In the genomic region with DNA sequence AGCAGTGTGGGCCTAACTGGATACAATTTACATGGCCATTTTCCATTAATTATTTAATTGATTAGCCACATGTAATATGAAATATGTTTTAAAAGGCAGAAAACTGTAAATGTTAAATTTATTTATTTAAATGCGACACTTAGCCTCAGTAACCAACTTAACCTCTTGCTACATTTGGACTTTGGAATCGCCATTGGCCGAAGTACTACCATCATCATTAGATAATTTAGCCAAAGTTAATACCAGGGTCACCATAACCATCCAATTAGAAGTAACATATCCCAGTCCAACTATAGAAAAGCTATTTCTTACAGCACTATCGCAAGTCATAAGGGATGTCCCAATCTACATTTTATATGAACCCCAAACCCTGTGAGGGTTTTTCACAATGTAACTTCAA, we compare ENCODE assay signal across 29 cellular contexts.
"Had no signal": no experiment of that assay in that cellular context is flagged by ENCODE, and none has a peak within 500 bp of the region (broad histone marks: within the 10 kb centered on the region; RNA-seq: fewer than 3 reads in every experiment).

No MANE protein-coding gene starts in this region.

- H3K27ac Mint-ChIP-seq: dendritic cell treated with granulocyte-macrophage colony-stimulating factor and Interleukin-4, amounts not matched to agents 40 ng/mL and 50 ng/mL, for 4 days; effector memory CD8-positive, alpha-beta T cell; endodermal cell had no signal

- H3K27me3 ChIP-seq: colonic mucosa, dorsolateral prefrontal cortex, esophagus muscularis mucosa, esophagus squamous epithelium, foreskin keratinocyte, gastrocnemius medialis, gastroesophageal sphincter, heart left ventricle, heart right ventricle had no signal

- H3K9me3 ChIP-seq: colonic mucosa, esophagus muscularis mucosa, esophagus squamous epithelium, gastrocnemius medialis had no signal

- H3K4me3 ChIP-seq: colonic mucosa, coronary artery, dorsolateral prefrontal cortex, esophagus muscularis mucosa, esophagus squamous epithelium, gastrocnemius medialis, gastroesophageal sphincter, heart left ventricle, heart right ventricle had no signal

- H3K4me1 ChIP-seq: colonic mucosa, esophagus muscularis mucosa, esophagus squamous epithelium, foreskin keratinocyte, gastrocnemius medialis, gastroesophageal sphincter, heart left ventricle, heart right ventricle had no signal

- FAIRE-seq: colon, endometrium, endothelial cell of umbilical vein, frontal cortex had no signal

- H3K4me3 Mint-ChIP-seq: dendritic cell treated with granulocyte-macrophage colony-stimulating factor and Interleukin-4, amounts not matched to agents 40 ng/mL and 50 ng/mL, for 4 days; effector memory CD8-positive, alpha-beta T cell; endodermal cell had no signal

- DNase-seq: colonic mucosa; cortex of kidney; dermis blood vessel endothelial cell; dorsolateral prefrontal cortex; effector CD4-positive, alpha-beta T cell; effector CD8-positive, alpha-beta T cell; effector memory CD4-positive, alpha-beta T cell; effector memory CD8-positive, alpha-beta T cell; endodermal cell; erythroblast; esophagus squamous epithelium; foreskin fibroblast; foreskin keratinocyte; foreskin melanocyte; gastrocnemius medialis; glutamatergic neuron; head of caudate nucleus; heart left ventricle; heart right ventricle had no signal

- ATAC-seq: effector memory CD8-positive, alpha-beta T cell; esophagus mucosa; foreskin keratinocyte; gastrocnemius medialis; gastroesophageal sphincter; heart left ventricle had no signal

- H3K27me3 Mint-ChIP-seq: dendritic cell treated with granulocyte-macrophage colony-stimulating factor and Interleukin-4, amounts not matched to agents 40 ng/mL and 50 ng/mL, for 4 days; effector memory CD8-positive, alpha-beta T cell had no signal

- H3K27ac ChIP-seq: colonic mucosa, coronary artery, dorsolateral prefrontal cortex, epithelial cell of prostate, esophagus muscularis mucosa, esophagus squamous epithelium, foreskin keratinocyte, gastrocnemius medialis, gastroesophageal sphincter, heart left ventricle had no signal

- H3K4me1 Mint-ChIP-seq: endodermal cell had no signal

- H3K36me3 ChIP-seq: colonic mucosa, esophagus muscularis mucosa, esophagus squamous epithelium, gastrocnemius medialis, gastroesophageal sphincter, heart left ventricle, heart right ventricle had no signal
